31 cellular contexts compared by ENCODE assay signal in genomic region chr20:10428008-10428407, GRCh38. TPM values are rescaled to one million over a fixed set of nuclear protein-coding genes. Genes with fewer than 3 reads are reported as not detected.
A peak's percentile ranks its signal among the peaks of the same experiment; 100 is the strongest.
DNase-seq lines count a peak whose midpoint lies in the region; ATAC-seq, FAIRE-seq and TF ChIP-seq lines count a peak whose summit lies in the region.
"Had no signal": no experiment of that assay in that cellular context is flagged by ENCODE, and none has a peak within 500 bp of the region (broad histone marks: within the 10 kb centered on the region; RNA-seq: fewer than 3 reads in every experiment).

No MANE protein-coding gene starts in this region.

- H3K27ac ChIP-seq in HepG2 (ENCODE audit: extremely low read length, insufficient read depth, low read length) (peak overlapping the region; percentile 62), right lobe of liver (no peak overlapping the region), osteoblast (ENCODE audit: low read depth, low read length) (no peak overlapping the region)
- H3K27ac ChIP-seq: esophagus squamous epithelium, foreskin keratinocyte, GM23248, left ventricle myocardium inferior, parathyroid adenoma, testis had no signal

- CTCF ChIA-PET in HepG2 (lab: Yijun Ruan, JAX; ENCODE audit: low intra/inter-chr PET ratio, low total read pairs), result interaction anchor here (1.1 to 5.0 kb wide), 3 partner anchors 111 to 450 kb away, joined by 5 to 59 read pairs (median 11); no protein-coding TSS in a partner anchor

- no peak for FAIRE-seq in HepG2 (lab: Jason Lieb, UNC)
- FAIRE-seq: keratinocyte, TTC549 had no signal

- no peak for TF ChIP-seq RAD21 in HepG2 (CRISPR knock-in tag; IDR thresholded peaks at IDR 0.05)

- H3K9ac ChIP-seq in HepG2 (ENCODE audit: insufficient read depth, low read depth, low read length), result no peak overlapping the region
- H3K9ac ChIP-seq: GM23248, parathyroid adenoma had no signal

- ATAC-seq in HepG2 (no peak), right lobe of liver (no peak), GM21390 (IDR thresholded peaks at IDR 0.05; ENCODE audit: unreplicated experiment) (peak; percentile 37), HG03432 (IDR thresholded peaks at IDR 0.05; ENCODE audit: unreplicated experiment) (peak; percentile 42), GM18909 (IDR thresholded peaks at IDR 0.05; ENCODE audit: poor library complexity, unreplicated experiment) (no peak)
- ATAC-seq: foreskin keratinocyte, PC-3, SK-N-SH treated with all-trans-retinoic acid at 6 μM for 48 hours had no signal

- H3K4me1 ChIP-seq in HepG2 (ENCODE audit: insufficient read depth, low read length) (peaks cover 73% of the 10 kb centered on the region), right lobe of liver (peaks cover 0 to 40% (median 11%) of the 10 kb centered on the region in 4 donors), osteoblast (ENCODE audit: insufficient read depth, low read length) (peaks cover 7% of the 10 kb centered on the region)

- in situ Hi-C loops in HepG2 (cut with HindIII; ENCODE audit: extremely low pct_ligation_motif_present, low pct_unique_long_range_greater_than_20kb), result loop anchor here (5.0 to 25.0 kb wide), 4 partner anchors 111 to 1109 kb away; no protein-coding TSS in a partner anchor
- in situ Hi-C loops in G401 (cut with HindIII; ENCODE audit: low sequenced_read_pairs), result no loop called here

- H3K9me3 ChIP-seq in HepG2 (ENCODE audit: low read length) (no peaks in the 10 kb centered on the region), right lobe of liver (no peaks in the 10 kb centered on the region), osteoblast (ENCODE audit: low read depth, low read length) (no peaks in the 10 kb centered on the region)
- H3K9me3 ChIP-seq: esophagus squamous epithelium, left ventricle myocardium inferior, testis had no signal

- DNase-seq in HepG2 (ENCODE audit: low spot score) (no peak), right lobe of liver (no peak), islet precursor cell (no peak), G401 (ENCODE audit: low spot score) (no peak), osteoblast (ENCODE audit: insufficient read length, low spot score, missing footprints) (no peak)
- DNase-seq: activated T-cell treated with anti-CD3 and anti-CD28 coated beads, Interleukin-2, amount 50 U/mL, for 48 hours; AML-193; CD4-positive, alpha-beta memory T cell; cerebellar nuclear complex; EL; esophagus squamous epithelium; foreskin keratinocyte; GM23248; head of caudate nucleus; left ventricle myocardium inferior; mesendoderm; MM.1S; NCI-H2029; NCI-H526; PC-3; retina; stimulated activated naive CD4-positive, alpha-beta T cell treated with Interleukin-2 at 50 U/mL for 16 hours; testis had no signal

- no peak overlapping the region for H3K4me2 ChIP-seq in HepG2 (ENCODE audit: low read depth, low read length)
- H3K4me2 ChIP-seq in osteoblast (ENCODE audit: insufficient read depth, low read length), result no peak overlapping the region

- H3K27me3 ChIP-seq in HepG2 (ENCODE audit: control insufficient read depth in 1 of 2, insufficient read depth in 2 of 2, low read length in 2 of 2), result no peaks in the 10 kb centered on the region
- H3K27me3 ChIP-seq in right lobe of liver, result no peaks in the 10 kb centered on the region
- H3K27me3 ChIP-seq in osteoblast (ENCODE audit: insufficient read depth, low read length), result no peaks in the 10 kb centered on the region
- H3K27me3 ChIP-seq: esophagus squamous epithelium, foreskin keratinocyte, testis had no signal

- H2AFZ ChIP-seq in HepG2 (ENCODE audit: low read length), result no peak overlapping the region
- H2AFZ ChIP-seq in osteoblast (ENCODE audit: low read length), result no peak overlapping the region
- H2AFZ ChIP-seq: GM23248, parathyroid adenoma had no signal

- peaks cover 4 to 25% of the 10 kb centered on the region in 2 experiments; a peak in 4 of 5 replicates for H3K36me3 ChIP-seq in HepG2 (replicated peaks in 1 of 2; ENCODE audit: control insufficient read depth in 1 of 2, insufficient read depth in 2 of 2, low read length in 2 of 2)
- no peaks in the 10 kb centered on the region for H3K36me3 ChIP-seq in right lobe of liver
- H3K36me3 ChIP-seq in osteoblast (ENCODE audit: insufficient read depth, low read length), result no peaks in the 10 kb centered on the region

- H4K20me1 ChIP-seq in HepG2 (ENCODE audit: insufficient read depth, low read length) (peaks cover 23% of the 10 kb centered on the region), osteoblast (ENCODE audit: insufficient read depth, low read length) (peaks cover 4% of the 10 kb centered on the region)

- no TSS peak for BruUV-seq in HepG2 (replicated peaks; lab: Mats Ljungman, UMichigan)

- POLR2A ChIA-PET in HepG2 (lab: Yijun Ruan, JAX), result interaction anchor here (1.0 kb wide), 1 partner anchor 111 kb away, joined by 3 read pairs; no protein-coding TSS in a partner anchor

- H3K79me2 ChIP-seq in HepG2 (ENCODE audit: insufficient read depth, low read length) (peaks cover 97% of the 10 kb centered on the region), osteoblast (ENCODE audit: insufficient read depth, low read length) (peaks cover 82% of the 10 kb centered on the region)

- no peak for TF ChIP-seq EP300 in HepG2 (IDR thresholded peaks at IDR 0.05; ENCODE audit: low read depth in 2 of 2, low read length in 2 of 2)
- TF ChIP-seq EP300 in HepG2 (CRISPR knock-in tag; IDR thresholded peaks at IDR 0.05; ENCODE audit: borderline replicate concordance), result no peak

- TF ChIP-seq CTCF in HepG2 (CRISPR knock-in tag; IDR thresholded peaks at IDR 0.05) (no peak), right lobe of liver (IDR thresholded peaks at IDR 0.05) (no peak), osteoblast (IDR thresholded peaks at IDR 0.05; ENCODE audit: extremely low read depth, low read depth, low read length) (no peak)

- H3K4me3 ChIP-seq in HepG2 (replicated peaks in 1 of 3; ENCODE audit: insufficient read depth in 1 of 3, low read depth in 2 of 3, low read length in 3 of 3) (no peak overlapping the region), right lobe of liver (no peak overlapping the region), osteoblast (ENCODE audit: insufficient read depth, low read length) (no peak overlapping the region)
- H3K4me3 ChIP-seq: esophagus squamous epithelium, GM23248, left ventricle myocardium inferior, skin epidermis, testis had no signal

- intact Hi-C loops in HepG2 (cut with micrococcal nuclease; ENCODE audit: unreplicated experiment) (loop anchor here (5.0 kb wide), 1 partner anchor 1114 kb away; no protein-coding TSS in a partner anchor), right lobe of liver (cut with DNase I) (no loop called here)

- no peak for TF ChIP-seq POLR2A in HepG2 (IDR thresholded peaks at IDR 0.05; ENCODE audit: insufficient read depth in 1 of 2, low read depth in 2 of 2, low read length in 2 of 2)
- TF ChIP-seq POLR2A in right lobe of liver (IDR thresholded peaks at IDR 0.05), result no peak

RNA-seq across cellular contexts. Expression of gene MKKS, which starts 6.0 kb away (rescaled TPM):
- 26.7 and 44.8 TPM in 2 replicates for total RNA-seq in HepG2 (2016; rRNA removed; fragmentation: Illumina TruSeq; extraction: Trizol)
- total RNA-seq in HepG2 (2016; cell fraction: cytosol; rRNA removed; fragmentation: Illumina TruSeq; extraction: Trizol; ENCODE audit: low read depth), result 5.3 and 6.8 TPM in 2 replicates
- 25.8 and 43.2 TPM in 2 replicates for total RNA-seq in HepG2 (2016; cell fraction: insoluble cytoplasmic fraction; rRNA removed; fragmentation: Illumina TruSeq; extraction: Trizol)
- total RNA-seq in HepG2 (2016; cell fraction: membrane; rRNA removed; fragmentation: Illumina TruSeq; extraction: Trizol), result 38.7 and 41.1 TPM in 2 replicates
- 19.6 and 20.4 TPM in 2 replicates for total RNA-seq in HepG2 (2016; cell fraction: nucleus; rRNA removed; fragmentation: Illumina TruSeq; extraction: Trizol)
- 29.7 and 34.5 TPM in 2 replicates for polyA plus RNA-seq in HepG2 (2011; rRNA removed)
- 14.1 and 21.7 TPM in 2 replicates for polyA plus RNA-seq in HepG2 (2011; cell fraction: cytosol; rRNA removed)
- polyA plus RNA-seq in HepG2 (2011; cell fraction: nucleus; rRNA removed), result 10.6 and 13.5 TPM in 2 replicates
- 23.4 and 27.8 TPM in 2 replicates for polyA plus RNA-seq in HepG2 (2012)
- 8.1 and 13.3 TPM in 2 replicates for polyA plus RNA-seq in HepG2 (2016; cell fraction: cytosol; fragmentation: Illumina TruSeq; extraction: Trizol; ENCODE audit: low read depth)
- polyA plus RNA-seq in HepG2 (2016; cell fraction: insoluble cytoplasmic fraction; fragmentation: Illumina TruSeq; extraction: Trizol; ENCODE audit: low read depth), result 46.7 and 49.7 TPM in 2 replicates
- 27.1 and 37.0 TPM in 2 replicates for polyA plus RNA-seq in HepG2 (2016; cell fraction: membrane; fragmentation: Illumina TruSeq; extraction: Trizol; ENCODE audit: low read depth)
- polyA plus RNA-seq in HepG2 (2016; cell fraction: nucleus; fragmentation: Illumina TruSeq; extraction: Trizol; ENCODE audit: insufficient read depth, low read depth), result 28.9 and 30.4 TPM in 2 replicates
- polyA minus RNA-seq in HepG2 (2011; rRNA and poly(A)+ RNA removed; ENCODE audit: low replicate concordance), result 5.5 and 13.2 TPM in 2 replicates
- 8.6 and 10.6 TPM in 2 replicates for polyA minus RNA-seq in HepG2 (2011; cell fraction: cytosol; rRNA and poly(A)+ RNA removed)
- 13.6 and 26.7 TPM in 2 replicates for polyA minus RNA-seq in HepG2 (2011; cell fraction: nucleus; rRNA and poly(A)+ RNA removed)
- total RNA-seq in right lobe of liver, result 10 to 100 TPM; 11.4 to 17.6 (median 12.1) TPM
- 8.8 and 9.2 TPM in 2 replicates for total RNA-seq in G401 (2014; rRNA removed; shearing (Covaris generic))
- 7.6 and 8.8 TPM in 2 replicates for total RNA-seq in osteoblast

RNA-seq across cellular contexts. Expression of gene SLX4IP, which starts 7.1 kb away (rescaled TPM):
- total RNA-seq in HepG2 (2016; rRNA removed; fragmentation: Illumina TruSeq; extraction: Trizol) (7.3 and 9.5 TPM in 2 replicates), right lobe of liver (1 to 10 TPM; 2.0 to 4.0 (median 3.5) TPM), osteoblast (4.0 and 4.7 TPM in 2 replicates)
- 0.81 and 0.97 TPM in 2 replicates for total RNA-seq in HepG2 (2016; cell fraction: cytosol; rRNA removed; fragmentation: Illumina TruSeq; extraction: Trizol; ENCODE audit: low read depth)
- 6.8 and 8.5 TPM in 2 replicates for total RNA-seq in HepG2 (2016; cell fraction: insoluble cytoplasmic fraction; rRNA removed; fragmentation: Illumina TruSeq; extraction: Trizol)
- 3.8 and 4.3 TPM in 2 replicates for total RNA-seq in HepG2 (2016; cell fraction: membrane; rRNA removed; fragmentation: Illumina TruSeq; extraction: Trizol)
- 9.5 and 10.9 TPM in 2 replicates for total RNA-seq in HepG2 (2016; cell fraction: nucleus; rRNA removed; fragmentation: Illumina TruSeq; extraction: Trizol)
- polyA plus RNA-seq in HepG2 (2011; rRNA removed), result 3.1 and 3.6 TPM in 2 replicates
- 1.6 and 1.8 TPM in 2 replicates for polyA plus RNA-seq in HepG2 (2011; cell fraction: cytosol; rRNA removed)
- polyA plus RNA-seq in HepG2 (2011; cell fraction: nucleus; rRNA removed), result 5.5 and 5.7 TPM in 2 replicates
- polyA plus RNA-seq in HepG2 (2012), result 2.5 and 3.1 TPM in 2 replicates
- polyA plus RNA-seq in HepG2 (2016; cell fraction: cytosol; fragmentation: Illumina TruSeq; extraction: Trizol; ENCODE audit: low read depth), result 0.32 and 0.38 TPM in 2 replicates
- 4.0 TPM in 2 replicates for polyA plus RNA-seq in HepG2 (2016; cell fraction: insoluble cytoplasmic fraction; fragmentation: Illumina TruSeq; extraction: Trizol; ENCODE audit: low read depth)
- polyA plus RNA-seq in HepG2 (2016; cell fraction: membrane; fragmentation: Illumina TruSeq; extraction: Trizol; ENCODE audit: low read depth), result 1.1 and 1.2 TPM in 2 replicates
- polyA plus RNA-seq in HepG2 (2016; cell fraction: nucleus; fragmentation: Illumina TruSeq; extraction: Trizol; ENCODE audit: insufficient read depth, low read depth), result 9.4 and 10.0 TPM in 2 replicates
- polyA minus RNA-seq in HepG2 (2011; rRNA and poly(A)+ RNA removed; ENCODE audit: low replicate concordance), result 4.8 and 8.5 TPM in 2 replicates
- polyA minus RNA-seq in HepG2 (2011; cell fraction: cytosol; rRNA and poly(A)+ RNA removed), result 7.0 and 7.6 TPM in 2 replicates
- 17.0 and 21.4 TPM in 2 replicates for polyA minus RNA-seq in HepG2 (2011; cell fraction: nucleus; rRNA and poly(A)+ RNA removed)
- total RNA-seq in G401 (2014; rRNA removed; shearing (Covaris generic)), result 1.0 and 2.7 TPM in 2 replicates

Comparison
In these comparisons a context has a peak if more than half of its experiments do, and no peak if none do; other contexts are left out.
1. ATAC-seq: peak in GM21390 (single experiment) and HG03432 (single experiment); none in HepG2 (single experiment), right lobe of liver (0 of 4) and GM18909 (single experiment).